In the genomic region with DNA sequence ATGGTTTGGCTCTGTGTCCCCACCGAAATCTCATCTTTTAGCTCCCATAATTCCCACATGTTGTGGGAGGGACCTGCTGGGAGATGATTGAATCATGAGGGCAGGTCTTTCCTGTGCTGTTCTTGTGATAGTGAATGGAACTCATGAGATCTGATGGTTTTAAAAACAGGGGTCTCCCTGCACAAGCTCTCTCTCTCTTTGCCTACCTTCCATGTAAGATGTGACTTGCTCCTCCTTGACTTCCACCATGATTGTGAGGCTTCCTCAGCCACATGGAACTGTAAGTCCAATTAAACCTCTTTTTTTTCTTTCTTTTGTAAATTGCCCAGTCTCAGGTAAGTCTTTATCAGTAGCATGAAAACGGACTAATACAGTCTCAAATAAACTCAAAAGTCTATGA, we compare ENCODE assay signal across 1 cellular context.
TF ChIP-seq lines count a peak whose summit lies in the region.

No MANE protein-coding gene starts in this region.

TF ChIP-seq in K562, 482 proteins besides CTCF, POLR2A, EP300 and RAD21:
- TF ChIP-seq TRIM24 (IDR thresholded peaks at IDR 0.05) (peak in 1 of 2 experiments; percentile 21; a peak in 1 of 4 replicates), ZNF431 (CRISPR knock-in tag; IDR thresholded peaks at IDR 0.05) (peak; percentile 97)
